ENCODE assay signal across 16 cellular contexts in the genomic region with DNA sequence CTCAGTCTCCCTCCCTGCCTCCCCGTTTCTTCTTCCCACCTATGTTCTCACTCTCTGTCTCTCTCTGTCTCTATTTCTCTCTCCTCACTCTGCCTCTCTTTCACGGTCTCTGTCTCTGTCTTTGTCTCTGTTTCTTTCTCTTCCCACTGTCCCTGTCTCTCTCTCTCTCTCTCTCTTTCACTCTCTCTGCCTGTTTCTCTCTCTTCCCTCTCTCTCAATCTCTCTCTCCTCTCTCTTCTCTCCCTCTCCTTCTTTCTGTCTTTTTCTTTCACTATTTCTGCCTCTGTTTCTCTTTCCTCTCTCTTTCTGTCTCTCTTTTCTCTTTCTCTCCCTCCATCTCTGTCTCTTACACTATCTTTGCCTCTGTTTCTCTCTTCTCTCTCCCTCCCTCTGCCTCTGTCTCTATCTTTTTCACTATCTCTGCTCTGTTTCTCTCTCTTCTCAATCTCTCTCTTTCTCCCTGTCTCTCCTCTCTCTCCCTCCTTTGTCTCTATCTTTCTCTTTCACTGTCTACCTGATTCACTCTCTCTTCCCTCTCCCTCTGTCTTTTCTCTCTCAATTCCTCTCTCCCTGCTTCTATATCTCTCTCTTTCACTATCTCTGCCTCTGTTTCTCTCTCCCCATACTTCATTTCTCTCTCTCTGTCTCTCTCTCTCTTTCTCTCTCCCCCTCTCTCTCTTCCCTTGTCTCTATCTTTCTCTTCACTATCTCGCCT. TPM values are rescaled to one million over a fixed set of nuclear protein-coding genes. Genes with fewer than 3 reads are reported as not detected.
"Had no signal": no experiment of that assay in that cellular context is flagged by ENCODE, and none has a peak within 500 bp of the region (broad histone marks: within the 10 kb centered on the region; RNA-seq: fewer than 3 reads in every experiment).

No MANE protein-coding gene starts in this region.

- H3K4me3 ChIP-seq: breast epithelium, gastroesophageal sphincter, testis, upper lobe of right lung had no signal

- FAIRE-seq: endometrium, kidney had no signal

- H3K4me1 ChIP-seq: breast epithelium, testis, upper lobe of right lung had no signal

- H3K36me3 ChIP-seq: breast epithelium, gastroesophageal sphincter, upper lobe of right lung had no signal

- DNase-seq: activated CD4-positive, alpha-beta T cell treated with anti-CD3 and anti-CD28 coated beads, Interleukin-2, amount 10 ng/mL, durations not matched to agents 7 days and 5 days; activated CD4-positive, CD25-positive, alpha-beta regulatory T cell; activated CD8-positive, alpha-beta memory T cell treated with anti-CD3 and anti-CD28 coated beads for 24 hours; activated naive CD8-positive, alpha-beta T cell treated with anti-CD3 and anti-CD28 coated beads, Interleukin-2, amount 10 ng/mL, durations not matched to agents 7 days and 5 days; kidney; stimulated activated naive CD8-positive, alpha-beta T cell treated with anti-CD3 and anti-CD28 coated beads, Interleukin-15, amount 100 ng/mL, for 72 hours; testis; upper lobe of right lung had no signal

- H3K9me3 ChIP-seq: breast epithelium, gastroesophageal sphincter, testis, upper lobe of right lung had no signal

- H3K4me1 Mint-ChIP-seq: activated CD4-positive, alpha-beta T cell treated with anti-CD3 and anti-CD28 coated beads, Interleukin-2, amount 10 ng/mL, durations not matched to agents 7 days and 5 days; activated naive CD8-positive, alpha-beta T cell treated with anti-CD3 and anti-CD28 coated beads, Interleukin-2, amount 10 ng/mL, durations not matched to agents 7 days and 5 days had no signal

- H3K9me3 Mint-ChIP-seq: activated CD4-positive, alpha-beta T cell treated with anti-CD3 and anti-CD28 coated beads, Interleukin-2, amount 10 ng/mL, durations not matched to agents 7 days and 5 days; activated naive CD8-positive, alpha-beta T cell treated with anti-CD3 and anti-CD28 coated beads, Interleukin-2, amount 10 ng/mL, durations not matched to agents 7 days and 5 days; activated T-helper 1 cell treated with anti-CD3 and anti-CD28 coated beads, Interleukin-12 subunit alpha, Interleukin-12 subunit beta, Interleukin-2, Interleukin-4 antibody, amounts not matched to agents 30 ng/mL and 10 ng/mL and 1 ng/mL, durations not matched to agents 14 hours and 24 hours and 36 hours; memory B cell; stimulated activated naive CD8-positive, alpha-beta T cell treated with anti-CD3 and anti-CD28 coated beads, Interleukin-15, amount 100 ng/mL, for 72 hours; T-helper 2 cell treated with Interferon-gamma antibody and Interleukin-4, amounts not matched to agents 5 μg/mL and 100 μg/mL, for 36 hours had no signal

- H3K27ac Mint-ChIP-seq: activated CD4-positive, alpha-beta T cell treated with anti-CD3 and anti-CD28 coated beads, Interleukin-2, amount 10 ng/mL, durations not matched to agents 7 days and 5 days; activated naive CD8-positive, alpha-beta T cell treated with anti-CD3 and anti-CD28 coated beads, Interleukin-2, amount 10 ng/mL, durations not matched to agents 7 days and 5 days; activated T-helper 1 cell treated with anti-CD3 and anti-CD28 coated beads, Interleukin-12 subunit alpha, Interleukin-12 subunit beta, Interleukin-2, Interleukin-4 antibody, amounts not matched to agents 30 ng/mL and 10 ng/mL and 1 ng/mL, durations not matched to agents 14 hours and 24 hours and 36 hours; memory B cell; stimulated activated naive CD8-positive, alpha-beta T cell treated with anti-CD3 and anti-CD28 coated beads, Interleukin-15, amount 100 ng/mL, for 72 hours; T-helper 2 cell treated with Interferon-gamma antibody and Interleukin-4, amounts not matched to agents 5 μg/mL and 100 μg/mL, for 36 hours had no signal

- H3K27me3 ChIP-seq: testis, upper lobe of right lung had no signal

- ATAC-seq: gastroesophageal sphincter, upper lobe of right lung had no signal

- H3K4me3 Mint-ChIP-seq: activated CD4-positive, alpha-beta T cell treated with anti-CD3 and anti-CD28 coated beads, Interleukin-2, amount 10 ng/mL, durations not matched to agents 7 days and 5 days; activated naive CD8-positive, alpha-beta T cell treated with anti-CD3 and anti-CD28 coated beads, Interleukin-2, amount 10 ng/mL, durations not matched to agents 7 days and 5 days; activated T-helper 1 cell treated with anti-CD3 and anti-CD28 coated beads, Interleukin-12 subunit alpha, Interleukin-12 subunit beta, Interleukin-2, Interleukin-4 antibody, amounts not matched to agents 30 ng/mL and 10 ng/mL and 1 ng/mL, durations not matched to agents 14 hours and 24 hours and 36 hours; memory B cell; stimulated activated naive CD8-positive, alpha-beta T cell treated with anti-CD3 and anti-CD28 coated beads, Interleukin-15, amount 100 ng/mL, for 72 hours; T-helper 2 cell treated with Interferon-gamma antibody and Interleukin-4, amounts not matched to agents 5 μg/mL and 100 μg/mL, for 36 hours had no signal

- H3K27ac ChIP-seq: breast epithelium, gastroesophageal sphincter, testis, upper lobe of right lung had no signal

- H3K36me3 Mint-ChIP-seq: activated naive CD8-positive, alpha-beta T cell treated with anti-CD3 and anti-CD28 coated beads, Interleukin-2, amount 10 ng/mL, durations not matched to agents 7 days and 5 days; memory B cell had no signal

RNA-seq across cellular contexts. Expression of a gene that starts 5.4 kb away (rescaled TPM):
- total RNA-seq: activated CD4-positive, alpha-beta T cell treated with anti-CD3 and anti-CD28 coated beads, Interleukin-2, amount 10 ng/mL, durations not matched to agents 7 days and 5 days; activated naive CD8-positive, alpha-beta T cell treated with anti-CD3 and anti-CD28 coated beads, Interleukin-2, amount 10 ng/mL, durations not matched to agents 7 days and 5 days; activated T-helper 1 cell treated with anti-CD3 and anti-CD28 coated beads, Interleukin-12 subunit alpha, Interleukin-12 subunit beta, Interleukin-2, Interleukin-4 antibody, amounts not matched to agents 30 ng/mL and 10 ng/mL and 1 ng/mL, durations not matched to agents 14 hours and 24 hours and 36 hours; osteocyte had no signal
- polyA plus RNA-seq: neural cell had no signal

RNA-seq across cellular contexts. Expression of a gene that starts 49.9 kb away (rescaled TPM):
- total RNA-seq: activated CD4-positive, alpha-beta T cell treated with anti-CD3 and anti-CD28 coated beads, Interleukin-2, amount 10 ng/mL, durations not matched to agents 7 days and 5 days; activated naive CD8-positive, alpha-beta T cell treated with anti-CD3 and anti-CD28 coated beads, Interleukin-2, amount 10 ng/mL, durations not matched to agents 7 days and 5 days; activated T-helper 1 cell treated with anti-CD3 and anti-CD28 coated beads, Interleukin-12 subunit alpha, Interleukin-12 subunit beta, Interleukin-2, Interleukin-4 antibody, amounts not matched to agents 30 ng/mL and 10 ng/mL and 1 ng/mL, durations not matched to agents 14 hours and 24 hours and 36 hours; breast epithelium; kidney; osteocyte; upper lobe of right lung had no signal
